Comparison of ENCODE assay signal across 6 cellular contexts in genomic region chr1:151782026-151782425, GRCh38. TPM values are rescaled to one million over a fixed set of nuclear protein-coding genes. Genes with fewer than 3 reads are reported as not detected.
"Had no signal": no experiment of that assay in that cellular context is flagged by ENCODE, and none has a peak within 500 bp of the region (broad histone marks: within the 10 kb centered on the region; RNA-seq: fewer than 3 reads in every experiment).

No MANE protein-coding gene starts in this region.

RNA-seq across cellular contexts. Expression of gene LINGO4, which starts 23.2 kb away (rescaled TPM):
- total RNA-seq: HT-29, HT1080, IMR-90, K562 had no signal
- polyA plus RNA-seq: IgD-negative memory B cell, IMR-90, K562 had no signal

RNA-seq across cellular contexts. Expression of gene RORC, which starts 49.6 kb away (rescaled TPM):
- total RNA-seq: HT1080, IMR-90, K562 had no signal
- polyA plus RNA-seq: IMR-90, K562 had no signal

RNA-seq across cellular contexts. Expression of gene C2CD4D, which starts 57.6 kb away (rescaled TPM):
- total RNA-seq: HepG2, HT1080, IMR-90, K562 had no signal
- polyA plus RNA-seq: HepG2, IMR-90, K562 had no signal
